Comparison of ENCODE assay signal across 2 cellular contexts in the genomic region with DNA sequence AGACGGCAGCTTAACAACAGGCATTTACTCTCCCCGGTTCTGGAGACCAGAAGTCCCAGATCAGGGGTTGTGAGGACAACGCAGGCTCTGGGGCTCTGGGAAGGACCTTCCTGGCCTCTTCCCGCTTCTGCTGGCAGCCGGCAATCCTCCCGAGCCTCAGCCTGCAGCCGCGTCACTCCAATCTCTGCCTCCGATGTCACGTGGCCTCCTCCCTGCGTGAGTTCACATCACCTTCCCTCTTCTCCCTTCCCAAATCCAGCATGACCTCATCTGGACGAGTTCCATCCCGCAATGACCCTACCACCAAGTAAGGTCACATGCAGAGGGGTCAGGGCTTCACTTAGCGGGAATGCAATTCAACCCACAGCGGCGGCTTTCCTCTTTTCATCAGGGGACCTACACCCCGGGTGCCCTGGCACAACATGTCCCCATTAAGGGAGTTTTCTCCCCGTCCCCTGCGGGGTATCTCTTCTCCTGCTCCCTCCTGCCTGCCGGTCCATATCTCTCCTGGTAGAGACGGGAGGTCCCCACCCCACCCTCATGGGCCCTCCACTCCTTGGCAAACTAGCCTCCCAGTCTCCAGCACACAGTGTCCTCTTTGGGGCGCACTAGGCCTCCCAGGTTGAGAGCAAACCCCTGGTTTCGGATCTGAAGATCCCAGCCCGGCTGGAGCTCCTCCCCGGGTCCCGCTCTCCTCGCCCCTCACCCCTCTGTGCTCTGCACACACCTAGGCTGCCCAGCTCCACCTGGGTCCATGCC.
A peak's percentile ranks its signal among the peaks of the same experiment; 100 is the strongest.
TF ChIP-seq lines count a peak whose summit lies in the region.

No MANE protein-coding gene starts in this region.

TF ChIP-seq in liver, 16 proteins besides CTCF, POLR2A, EP300 and RAD21 (continued from another document):
- TF ChIP-seq, protein P1, sequence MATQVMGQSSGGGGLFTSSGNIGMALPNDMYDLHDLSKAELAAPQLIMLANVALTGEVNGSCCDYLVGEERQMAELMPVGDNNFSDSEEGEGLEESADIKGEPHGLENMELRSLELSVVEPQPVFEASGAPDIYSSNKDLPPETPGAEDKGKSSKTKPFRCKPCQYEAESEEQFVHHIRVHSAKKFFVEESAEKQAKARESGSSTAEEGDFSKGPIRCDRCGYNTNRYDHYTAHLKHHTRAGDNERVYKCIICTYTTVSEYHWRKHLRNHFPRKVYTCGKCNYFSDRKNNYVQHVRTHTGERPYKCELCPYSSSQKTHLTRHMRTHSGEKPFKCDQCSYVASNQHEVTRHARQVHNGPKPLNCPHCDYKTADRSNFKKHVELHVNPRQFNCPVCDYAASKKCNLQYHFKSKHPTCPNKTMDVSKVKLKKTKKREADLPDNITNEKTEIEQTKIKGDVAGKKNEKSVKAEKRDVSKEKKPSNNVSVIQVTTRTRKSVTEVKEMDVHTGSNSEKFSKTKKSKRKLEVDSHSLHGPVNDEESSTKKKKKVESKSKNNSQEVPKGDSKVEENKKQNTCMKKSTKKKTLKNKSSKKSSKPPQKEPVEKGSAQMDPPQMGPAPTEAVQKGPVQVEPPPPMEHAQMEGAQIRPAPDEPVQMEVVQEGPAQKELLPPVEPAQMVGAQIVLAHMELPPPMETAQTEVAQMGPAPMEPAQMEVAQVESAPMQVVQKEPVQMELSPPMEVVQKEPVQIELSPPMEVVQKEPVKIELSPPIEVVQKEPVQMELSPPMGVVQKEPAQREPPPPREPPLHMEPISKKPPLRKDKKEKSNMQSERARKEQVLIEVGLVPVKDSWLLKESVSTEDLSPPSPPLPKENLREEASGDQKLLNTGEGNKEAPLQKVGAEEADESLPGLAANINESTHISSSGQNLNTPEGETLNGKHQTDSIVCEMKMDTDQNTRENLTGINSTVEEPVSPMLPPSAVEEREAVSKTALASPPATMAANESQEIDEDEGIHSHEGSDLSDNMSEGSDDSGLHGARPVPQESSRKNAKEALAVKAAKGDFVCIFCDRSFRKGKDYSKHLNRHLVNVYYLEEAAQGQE (IDR thresholded peaks at IDR 0.05) = no peak
- TF ChIP-seq NR2F2 (IDR thresholded peaks at IDR 0.05) = peak; percentile 56
- TF ChIP-seq, protein P2, sequence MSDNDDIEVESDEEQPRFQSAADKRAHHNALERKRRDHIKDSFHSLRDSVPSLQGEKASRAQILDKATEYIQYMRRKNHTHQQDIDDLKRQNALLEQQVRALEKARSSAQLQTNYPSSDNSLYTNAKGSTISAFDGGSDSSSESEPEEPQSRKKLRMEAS (IDR thresholded peaks at IDR 0.05) = no peak

TF ChIP-seq in HepG2, 621 proteins besides CTCF, POLR2A, EP300 and RAD21 (continued from another document):
- TF ChIP-seq, protein P3, sequence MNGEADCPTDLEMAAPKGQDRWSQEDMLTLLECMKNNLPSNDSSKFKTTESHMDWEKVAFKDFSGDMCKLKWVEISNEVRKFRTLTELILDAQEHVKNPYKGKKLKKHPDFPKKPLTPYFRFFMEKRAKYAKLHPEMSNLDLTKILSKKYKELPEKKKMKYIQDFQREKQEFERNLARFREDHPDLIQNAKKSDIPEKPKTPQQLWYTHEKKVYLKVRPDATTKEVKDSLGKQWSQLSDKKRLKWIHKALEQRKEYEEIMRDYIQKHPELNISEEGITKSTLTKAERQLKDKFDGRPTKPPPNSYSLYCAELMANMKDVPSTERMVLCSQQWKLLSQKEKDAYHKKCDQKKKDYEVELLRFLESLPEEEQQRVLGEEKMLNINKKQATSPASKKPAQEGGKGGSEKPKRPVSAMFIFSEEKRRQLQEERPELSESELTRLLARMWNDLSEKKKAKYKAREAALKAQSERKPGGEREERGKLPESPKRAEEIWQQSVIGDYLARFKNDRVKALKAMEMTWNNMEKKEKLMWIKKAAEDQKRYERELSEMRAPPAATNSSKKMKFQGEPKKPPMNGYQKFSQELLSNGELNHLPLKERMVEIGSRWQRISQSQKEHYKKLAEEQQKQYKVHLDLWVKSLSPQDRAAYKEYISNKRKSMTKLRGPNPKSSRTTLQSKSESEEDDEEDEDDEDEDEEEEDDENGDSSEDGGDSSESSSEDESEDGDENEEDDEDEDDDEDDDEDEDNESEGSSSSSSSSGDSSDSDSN (CRISPR knock-in tag; IDR thresholded peaks at IDR 0.05) = no peak
- no peak for TF ChIP-seq ZNF7 (CRISPR knock-in tag; IDR thresholded peaks at IDR 0.05)
- TF ChIP-seq, protein P4, sequence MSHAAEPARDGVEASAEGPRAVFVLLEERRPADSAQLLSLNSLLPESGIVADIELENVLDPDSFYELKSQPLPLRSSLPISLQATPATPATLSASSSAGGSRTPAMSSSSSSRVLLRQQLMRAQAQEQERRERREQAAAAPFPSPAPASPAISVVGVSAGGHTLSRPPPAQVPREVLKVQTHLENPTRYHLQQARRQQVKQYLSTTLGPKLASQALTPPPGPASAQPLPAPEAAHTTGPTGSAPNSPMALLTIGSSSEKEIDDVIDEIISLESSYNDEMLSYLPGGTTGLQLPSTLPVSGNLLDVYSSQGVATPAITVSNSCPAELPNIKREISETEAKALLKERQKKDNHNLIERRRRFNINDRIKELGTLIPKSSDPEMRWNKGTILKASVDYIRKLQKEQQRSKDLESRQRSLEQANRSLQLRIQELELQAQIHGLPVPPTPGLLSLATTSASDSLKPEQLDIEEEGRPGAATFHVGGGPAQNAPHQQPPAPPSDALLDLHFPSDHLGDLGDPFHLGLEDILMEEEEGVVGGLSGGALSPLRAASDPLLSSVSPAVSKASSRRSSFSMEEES (CRISPR knock-in tag; IDR thresholded peaks at IDR 0.05) = no peak
- no peak for TF ChIP-seq ZNF615 (CRISPR knock-in tag; IDR thresholded peaks at IDR 0.05; ENCODE audit: borderline replicate concordance)
- TF ChIP-seq, protein P5, sequence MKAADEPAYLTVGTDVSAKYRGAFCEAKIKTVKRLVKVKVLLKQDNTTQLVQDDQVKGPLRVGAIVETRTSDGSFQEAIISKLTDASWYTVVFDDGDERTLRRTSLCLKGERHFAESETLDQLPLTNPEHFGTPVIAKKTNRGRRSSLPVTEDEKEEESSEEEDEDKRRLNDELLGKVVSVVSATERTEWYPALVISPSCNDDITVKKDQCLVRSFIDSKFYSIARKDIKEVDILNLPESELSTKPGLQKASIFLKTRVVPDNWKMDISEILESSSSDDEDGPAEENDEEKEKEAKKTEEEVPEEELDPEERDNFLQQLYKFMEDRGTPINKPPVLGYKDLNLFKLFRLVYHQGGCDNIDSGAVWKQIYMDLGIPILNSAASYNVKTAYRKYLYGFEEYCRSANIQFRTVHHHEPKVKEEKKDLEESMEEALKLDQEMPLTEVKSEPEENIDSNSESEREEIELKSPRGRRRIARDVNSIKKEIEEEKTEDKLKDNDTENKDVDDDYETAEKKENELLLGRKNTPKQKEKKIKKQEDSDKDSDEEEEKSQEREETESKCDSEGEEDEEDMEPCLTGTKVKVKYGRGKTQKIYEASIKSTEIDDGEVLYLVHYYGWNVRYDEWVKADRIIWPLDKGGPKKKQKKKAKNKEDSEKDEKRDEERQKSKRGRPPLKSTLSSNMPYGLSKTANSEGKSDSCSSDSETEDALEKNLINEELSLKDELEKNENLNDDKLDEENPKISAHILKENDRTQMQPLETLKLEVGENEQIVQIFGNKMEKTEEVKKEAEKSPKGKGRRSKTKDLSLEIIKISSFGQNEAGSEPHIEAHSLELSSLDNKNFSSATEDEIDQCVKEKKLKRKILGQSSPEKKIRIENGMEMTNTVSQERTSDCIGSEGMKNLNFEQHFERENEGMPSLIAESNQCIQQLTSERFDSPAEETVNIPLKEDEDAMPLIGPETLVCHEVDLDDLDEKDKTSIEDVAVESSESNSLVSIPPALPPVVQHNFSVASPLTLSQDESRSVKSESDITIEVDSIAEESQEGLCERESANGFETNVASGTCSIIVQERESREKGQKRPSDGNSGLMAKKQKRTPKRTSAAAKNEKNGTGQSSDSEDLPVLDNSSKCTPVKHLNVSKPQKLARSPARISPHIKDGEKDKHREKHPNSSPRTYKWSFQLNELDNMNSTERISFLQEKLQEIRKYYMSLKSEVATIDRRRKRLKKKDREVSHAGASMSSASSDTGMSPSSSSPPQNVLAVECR (CRISPR knock-in tag; IDR thresholded peaks at IDR 0.05; ENCODE audit: borderline replicate concordance) = no peak
- no peak for TF ChIP-seq ZNF460 (CRISPR knock-in tag; IDR thresholded peaks at IDR 0.05; ENCODE audit: borderline replicate concordance)
- TF ChIP-seq NFIC (IDR thresholded peaks at IDR 0.05; ENCODE audit: low read length) = no peak
- TF ChIP-seq SOX13 (IDR thresholded peaks at IDR 0.05) = no peak
- no peak for TF ChIP-seq SOX13 (CRISPR knock-in tag; conservative IDR thresholded peaks at IDR 0.05 in 1 of 2, IDR thresholded peaks at IDR 0.05 in 1 of 2)
- TF ChIP-seq, protein P6, sequence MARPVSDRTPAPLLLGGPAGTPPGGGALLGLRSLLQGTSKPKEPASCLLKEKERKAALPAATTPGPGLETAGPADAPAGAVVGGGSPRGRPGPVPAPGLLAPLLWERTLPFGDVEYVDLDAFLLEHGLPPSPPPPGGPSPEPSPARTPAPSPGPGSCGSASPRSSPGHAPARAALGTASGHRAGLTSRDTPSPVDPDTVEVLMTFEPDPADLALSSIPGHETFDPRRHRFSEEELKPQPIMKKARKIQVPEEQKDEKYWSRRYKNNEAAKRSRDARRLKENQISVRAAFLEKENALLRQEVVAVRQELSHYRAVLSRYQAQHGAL (CRISPR knock-in tag; IDR thresholded peaks at IDR 0.05; ENCODE audit: not compliant biosample characterization) = no peak
- no peak for TF ChIP-seq ZNF841 (CRISPR knock-in tag; IDR thresholded peaks at IDR 0.05; ENCODE audit: borderline replicate concordance)
- TF ChIP-seq, protein P7, sequence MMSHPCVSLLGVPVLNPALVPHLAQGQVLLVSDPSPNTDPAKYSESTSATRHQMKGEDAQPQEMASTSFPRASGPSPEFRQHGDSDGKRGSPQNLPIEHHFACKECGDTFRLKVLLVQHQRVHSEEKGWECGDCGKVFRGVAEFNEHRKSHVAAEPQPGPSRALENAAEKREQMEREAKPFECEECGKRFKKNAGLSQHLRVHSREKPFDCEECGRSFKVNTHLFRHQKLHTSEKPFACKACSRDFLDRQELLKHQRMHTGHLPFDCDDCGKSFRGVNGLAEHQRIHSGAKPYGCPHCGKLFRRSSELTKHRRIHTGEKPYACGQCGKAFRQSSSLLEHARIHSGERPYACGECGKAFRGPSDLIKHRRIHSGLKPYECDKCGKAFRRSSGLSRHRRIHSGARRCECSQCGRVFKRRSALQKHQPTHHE (CRISPR knock-in tag; IDR thresholded peaks at IDR 0.05; ENCODE audit: borderline replicate concordance) = no peak
- no peak for TF ChIP-seq FOSL1 (CRISPR knock-in tag; IDR thresholded peaks at IDR 0.05; ENCODE audit: borderline replicate concordance)
